ENCODE assay signal across 8 cellular contexts in the genomic region with DNA sequence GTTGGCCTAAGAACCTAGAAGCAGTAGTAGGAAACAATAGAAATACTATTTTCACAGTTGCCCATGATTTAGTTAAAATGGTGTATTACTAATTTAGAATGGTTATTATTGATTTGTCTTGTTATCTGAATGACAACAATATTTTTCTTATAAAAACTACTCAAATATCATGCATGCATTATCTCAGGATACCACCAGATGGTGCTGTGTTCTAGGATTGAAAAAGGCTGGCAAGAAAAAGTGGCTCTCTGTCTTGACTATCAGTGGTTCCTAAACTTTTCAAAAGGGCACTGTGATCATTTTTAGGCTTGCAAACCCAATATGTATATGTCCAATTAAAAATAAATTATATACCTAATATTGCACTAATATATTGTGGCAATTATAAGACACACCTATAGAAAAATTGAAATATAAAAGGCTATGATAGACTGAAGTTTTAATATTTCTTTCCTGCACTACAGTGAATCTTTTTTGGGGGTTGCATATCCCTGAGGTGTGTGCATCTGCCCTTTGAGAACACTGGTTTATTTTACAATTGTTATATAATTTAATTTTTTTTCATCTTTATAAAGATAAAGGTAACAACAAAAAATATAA.
DNase-seq lines count a peak whose midpoint lies in the region; ATAC-seq and TF ChIP-seq lines count a peak whose summit lies in the region.

No MANE protein-coding gene starts in this region.

- intact Hi-C loops in heart right ventricle (cut with DNase I) = loop anchor here in 9 of 10 donors (5.0 to 10.0 kb wide), 11 partner anchors 205 to 1265 kb away; no protein-coding TSS in a partner anchor
- intact Hi-C loops in Right ventricle myocardium inferior (cut with DNase I) = loop anchor here (2.0 to 5.0 kb wide), 2 partner anchors 1091 to 1258 kb away; no protein-coding TSS in a partner anchor
- intact Hi-C loops in stomach (cut with DNase I; ENCODE audit: low total_unique reads) = no loop called here

- H3K27ac ChIP-seq in heart right ventricle (no peak overlapping the region), stomach (no peak overlapping the region)

- no peak for DNase-seq in heart right ventricle
- no peak for DNase-seq in Right ventricle myocardium inferior (ENCODE audit: missing footprints)
- DNase-seq in Jurkat, Clone E6-1 (ENCODE audit: low read depth, low spot score) = peak; percentile 46
- DNase-seq in SK-N-DZ (ENCODE audit: low spot score) = peak; percentile 31
- peak; percentile 29 for DNase-seq in fibroblast of the conjunctiva (ENCODE audit: low read depth)
- DNase-seq in stomach = no peak
- DNase-seq in omental fat pad (ENCODE audit: low spot score) = no peak
- DNase-seq in activated CD8-positive, alpha-beta memory T cell treated with anti-CD3 and anti-CD28 coated beads, Interleukin-2, amount 50 U/mL, for 4 hours = no peak

- ATAC-seq in heart right ventricle (no peak), Right ventricle myocardium inferior (no peak), omental fat pad (ENCODE audit: low FRiP score) (no peak)

- peaks cover 0 to 12% (median under 1%) of the 10 kb centered on the region in 9 donors for H3K4me1 ChIP-seq in heart right ventricle
- no peaks in the 10 kb centered on the region for H3K4me1 ChIP-seq in stomach

- TF ChIP-seq CTCF in heart right ventricle (IDR thresholded peaks at IDR 0.05) (peak; percentile 60 to 91 (median 86)), stomach (IDR thresholded peaks at IDR 0.05) (peak in 5 of 7 experiments; percentile 28 to 82 (median 73)), omental fat pad (IDR thresholded peaks at IDR 0.05) (peak in 1 of 3 donors; percentile 42)

- H3K9me3 ChIP-seq in heart right ventricle (no peaks in the 10 kb centered on the region), stomach (no peaks in the 10 kb centered on the region)

- no peaks in the 10 kb centered on the region for H3K36me3 ChIP-seq in heart right ventricle
- no peaks in the 10 kb centered on the region for H3K36me3 ChIP-seq in stomach

- TF ChIP-seq POLR2A in stomach (IDR thresholded peaks at IDR 0.05) = no peak

- no peaks in the 10 kb centered on the region for H3K27me3 ChIP-seq in heart right ventricle
- H3K27me3 ChIP-seq in stomach = no peaks in the 10 kb centered on the region

- H3K4me3 ChIP-seq in heart right ventricle = no peak overlapping the region
- H3K4me3 ChIP-seq in Jurkat, Clone E6-1 (ENCODE audit: low read length) = no peak overlapping the region
- no peak overlapping the region for H3K4me3 ChIP-seq in stomach

- TF ChIP-seq EP300 in stomach (IDR thresholded peaks at IDR 0.05) = no peak

Comparison
In these comparisons a context has a peak if more than half of its experiments do, and no peak if none do; other contexts are left out.
1. DNase-seq: peak in Jurkat, Clone E6-1 (single experiment), SK-N-DZ (single experiment) and fibroblast of the conjunctiva (single experiment); none in heart right ventricle (0 of 2), Right ventricle myocardium inferior (single experiment), stomach (single experiment), omental fat pad (single experiment) and activated CD8-positive, alpha-beta memory T cell treated with anti-CD3 and anti-CD28 coated beads, Interleukin-2, amount 50 U/mL, for 4 hours (single experiment).